ENCODE assay signal across 8 cellular contexts in genomic region chr2:55418512-55419235, GRCh38. TPM values are rescaled to one million over a fixed set of nuclear protein-coding genes. Genes with fewer than 3 reads are reported as not detected.
A peak's percentile ranks its signal among the peaks of the same experiment; 100 is the strongest.
DNase-seq lines count a peak whose midpoint lies in the region; ATAC-seq and TF ChIP-seq lines count a peak whose summit lies in the region.

No MANE protein-coding gene starts in this region.

- no peaks in the 10 kb centered on the region for H3K9me3 ChIP-seq in effector memory CD4-positive, alpha-beta T cell (ENCODE audit: control insufficient read depth, low read length)

- ATAC-seq in natural killer cell treated with Interleukin-12 subunit alpha and Interleukin-12 subunit beta and Interleukin-15 and Interleukin-18, amount 100 ng/mL, for 72 hours: no peak
- no peak for ATAC-seq in HG03378 (IDR thresholded peaks at IDR 0.05; ENCODE audit: unreplicated experiment)

- CTCF ChIA-PET in activated naive CD4-positive, alpha-beta T cell treated with anti-CD3 and anti-CD28 coated beads, Interleukin-2, amount 10 ng/mL, durations not matched to agents 7 days and 5 days (lab: Charles Lee): no interaction called here
- CTCF ChIA-PET in RWPE1 (lab: Yijun Ruan, JAX): no interaction called here

- H3K4me1 ChIP-seq in effector memory CD4-positive, alpha-beta T cell (ENCODE audit: control insufficient read depth, insufficient read depth, low read length, poor library complexity, severe bottlenecking): no peaks in the 10 kb centered on the region

- DNase-seq in activated naive CD4-positive, alpha-beta T cell treated with anti-CD3 and anti-CD28 coated beads, Interleukin-2, amount 10 ng/mL, durations not matched to agents 7 days and 5 days: no peak
- no peak for DNase-seq in activated naive CD4-positive, alpha-beta T cell treated with Interleukin-2 at 50 U/mL for 16 hours
- no peak for DNase-seq in RWPE1 (ENCODE audit: low spot score)
- DNase-seq in effector memory CD4-positive, alpha-beta T cell: no peak
- DNase-seq in natural killer cell treated with Interleukin-12 subunit alpha and Interleukin-12 subunit beta and Interleukin-15 and Interleukin-18, amount 100 ng/mL, for 72 hours (ENCODE audit: low spot score): no peak
- DNase-seq in kidney glomerular epithelial cell (lab: John Stamatoyannopoulos, UW): no peak
- no peak for DNase-seq in NCI-H2107 (lab: John Stamatoyannopoulos, UW)

- H3K27me3 Mint-ChIP-seq in activated naive CD4-positive, alpha-beta T cell treated with anti-CD3 and anti-CD28 coated beads, Interleukin-2, amount 10 ng/mL, durations not matched to agents 7 days and 5 days: peaks cover 28% of the 10 kb centered on the region
- H3K27me3 Mint-ChIP-seq in natural killer cell treated with Interleukin-12 subunit alpha and Interleukin-12 subunit beta and Interleukin-15 and Interleukin-18, amount 100 ng/mL, for 72 hours: peaks cover 5 to 7% of the 10 kb centered on the region in 2 donors

- peak overlapping the region; percentile 90 for H3K4me3 Mint-ChIP-seq in activated naive CD4-positive, alpha-beta T cell treated with anti-CD3 and anti-CD28 coated beads, Interleukin-2, amount 10 ng/mL, durations not matched to agents 7 days and 5 days
- H3K4me3 Mint-ChIP-seq in natural killer cell treated with Interleukin-12 subunit alpha and Interleukin-12 subunit beta and Interleukin-15 and Interleukin-18, amount 100 ng/mL, for 72 hours: peak overlapping the region; percentile 94

- H3K36me3 Mint-ChIP-seq in activated naive CD4-positive, alpha-beta T cell treated with anti-CD3 and anti-CD28 coated beads, Interleukin-2, amount 10 ng/mL, durations not matched to agents 7 days and 5 days: no peaks in the 10 kb centered on the region
- H3K36me3 Mint-ChIP-seq in natural killer cell treated with Interleukin-12 subunit alpha and Interleukin-12 subunit beta and Interleukin-15 and Interleukin-18, amount 100 ng/mL, for 72 hours: no peaks in the 10 kb centered on the region

- POLR2A ChIA-PET in RWPE1 (lab: Yijun Ruan, JAX; ENCODE audit: low non-redundant PET): no interaction called here

- H3K27me3 ChIP-seq in effector memory CD4-positive, alpha-beta T cell (replicated peaks; ENCODE audit: control insufficient read depth, insufficient read depth, low read length, poor library complexity, severe bottlenecking): no peaks in the 10 kb centered on the region

- no peaks in the 10 kb centered on the region for H3K9me3 Mint-ChIP-seq in activated naive CD4-positive, alpha-beta T cell treated with anti-CD3 and anti-CD28 coated beads, Interleukin-2, amount 10 ng/mL, durations not matched to agents 7 days and 5 days
- H3K9me3 Mint-ChIP-seq in natural killer cell treated with Interleukin-12 subunit alpha and Interleukin-12 subunit beta and Interleukin-15 and Interleukin-18, amount 100 ng/mL, for 72 hours: no peaks in the 10 kb centered on the region

- peak overlapping the region; percentile 95 for H3K27ac ChIP-seq in RWPE1
- H3K27ac ChIP-seq in effector memory CD4-positive, alpha-beta T cell (ENCODE audit: insufficient read depth, low read length, poor library complexity, severe bottlenecking): peak overlapping the region; percentile 75

- peaks cover 34% of the 10 kb centered on the region for H3K4me1 Mint-ChIP-seq in activated naive CD4-positive, alpha-beta T cell treated with anti-CD3 and anti-CD28 coated beads, Interleukin-2, amount 10 ng/mL, durations not matched to agents 7 days and 5 days
- peaks cover 25 to 39% of the 10 kb centered on the region in 2 donors for H3K4me1 Mint-ChIP-seq in natural killer cell treated with Interleukin-12 subunit alpha and Interleukin-12 subunit beta and Interleukin-15 and Interleukin-18, amount 100 ng/mL, for 72 hours (ENCODE audit: low read depth in 2 of 2)

- no peak overlapping the region for H3K27ac Mint-ChIP-seq in activated naive CD4-positive, alpha-beta T cell treated with anti-CD3 and anti-CD28 coated beads, Interleukin-2, amount 10 ng/mL, durations not matched to agents 7 days and 5 days
- H3K27ac Mint-ChIP-seq in natural killer cell treated with Interleukin-12 subunit alpha and Interleukin-12 subunit beta and Interleukin-15 and Interleukin-18, amount 100 ng/mL, for 72 hours: peak overlapping the region; percentile 38 to 77

- H3K36me3 ChIP-seq in effector memory CD4-positive, alpha-beta T cell (ENCODE audit: control insufficient read depth, insufficient read depth, low read length): no peaks in the 10 kb centered on the region

- H3K4me3 ChIP-seq in effector memory CD4-positive, alpha-beta T cell (ENCODE audit: insufficient read depth, low read depth, low read length, poor library complexity, severe bottlenecking): peak overlapping the region; percentile 83

- TF ChIP-seq CTCF in RWPE1 (conservative IDR thresholded peaks at IDR 0.05; ENCODE audit: low read depth): no peak

RNA-seq across cellular contexts. Expression of gene CCDC88A, which starts 1.0 kb away (rescaled TPM):
- total RNA-seq in natural killer cell treated with Interleukin-12 subunit alpha and Interleukin-12 subunit beta and Interleukin-15 and Interleukin-18, amount 100 ng/mL, for 72 hours: 10 to 100 TPM; 15.1 to 49.4 TPM
